ENCODE assay signal across 8 cellular contexts in genomic region chr1:169106095-169106920, GRCh38.
DNase-seq lines count a peak whose midpoint lies in the region; ATAC-seq and TF ChIP-seq lines count a peak whose summit lies in the region.

TSS of gene ATP1B1 (plus strand) at chr1:169106690. CDS start at chr1:169106830, 140 bp downstream.

- ATAC-seq in GM18909 (IDR thresholded peaks at IDR 0.05; ENCODE audit: poor library complexity, unreplicated experiment) (peak; percentile 85), HG03139 (IDR thresholded peaks at IDR 0.05; ENCODE audit: unreplicated experiment) (peak; percentile 74)

- DNase-seq in AG09319 (ENCODE audit: extremely low read depth, low read depth): peak; percentile 34
- peak; percentile 97 for DNase-seq in NCI-H2227 (lab: John Stamatoyannopoulos, UW; ENCODE audit: unreplicated experiment)
- DNase-seq in activated CD4-positive, CD25-positive, alpha-beta regulatory T cell (lab: John Stamatoyannopoulos, UW): peak; percentile 69 to 71 (median 70)
- DNase-seq in caudate nucleus (lab: John Stamatoyannopoulos, UW): peak in 58 of 61 donors; percentile 53 to 90 (median 82)
- DNase-seq in islet precursor cell: peak; percentile 96
- DNase-seq in stimulated activated CD4-positive, alpha-beta T cell treated with anti-CD3 and anti-CD28 coated beads, Interleukin-12 subunit alpha, Interleukin-12 subunit beta, amount 100 ng/mL, for 48 hours (ENCODE audit: low read depth in 2 of 3, low spot score in 1 of 3): peak; percentile 59 to 77 (median 60)

- peak; percentile 13 for TF ChIP-seq CTCF in AG09319 (IDR thresholded peaks at IDR 0.05; ENCODE audit: low read depth, low read length)

- H3K27ac ChIP-seq in caudate nucleus (ENCODE audit: low read depth, low read length): peak within 1 kb of the TSS; percentile 93

Comparison
In these comparisons a context has a peak if more than half of its experiments do, and no peak if none do; other contexts are left out.
1. Peak in every context shown above with its lines: DNase-seq, ATAC-seq and H3K27ac ChIP-seq.
2. DNase-seq: peak in every context shown above with its lines; median percentile 97 in NCI-H2227; 96 in islet precursor cell; 82 in caudate nucleus; 70 in activated CD4-positive, CD25-positive, alpha-beta regulatory T cell; 60 in stimulated activated CD4-positive, alpha-beta T cell treated with anti-CD3 and anti-CD28 coated beads, Interleukin-12 subunit alpha, Interleukin-12 subunit beta, amount 100 ng/mL, for 48 hours; 34 in AG09319.